ENCODE assay signal across 12 cellular contexts in genomic region chr12:12902036-12902435, GRCh38. TPM values are rescaled to one million over a fixed set of nuclear protein-coding genes. Genes with fewer than 3 reads are reported as not detected.
A peak's percentile ranks its signal among the peaks of the same experiment; 100 is the strongest.
DNase-seq lines count a peak whose midpoint lies in the region; ATAC-seq and TF ChIP-seq lines count a peak whose summit lies in the region.
"Had no signal": no experiment of that assay in that cellular context is flagged by ENCODE, and none has a peak within 500 bp of the region (broad histone marks: within the 10 kb centered on the region; RNA-seq: fewer than 3 reads in every experiment).

No MANE protein-coding gene starts in this region.

- peaks cover 80% of the 10 kb centered on the region for H3K4me1 Mint-ChIP-seq in Calu3 (ENCODE audit: low read depth, unreplicated experiment)
- H3K4me1 Mint-ChIP-seq: B cell had no signal

- TF ChIP-seq CTCF in Calu3 (IDR thresholded peaks at IDR 0.05; ENCODE audit: unreplicated experiment) (no peak), fibroblast of villous mesenchyme (IDR thresholded peaks at IDR 0.05; ENCODE audit: insufficient read depth, low read depth, low read length) (no peak), retinal pigment epithelial cell (conservative IDR thresholded peaks at IDR 0.05; ENCODE audit: low read depth, low read length) (no peak)

- no TSS peak for BruUV-seq in Calu3 (replicated peaks; lab: Mats Ljungman, UMichigan)

- peaks cover 99% of the 10 kb centered on the region for H3K36me3 Mint-ChIP-seq in Calu3 (ENCODE audit: insufficient read depth, unreplicated experiment)

- intact Hi-C loops in Calu3 (cut with micrococcal nuclease; ENCODE audit: unreplicated experiment) = no loop called here

- H3K4me3 Mint-ChIP-seq in Calu3 (ENCODE audit: low read depth, unreplicated experiment) = peak overlapping the region; percentile 95
- H3K4me3 Mint-ChIP-seq: B cell, nephron progenitor cell had no signal

- CTCF ChIA-PET in Calu3 (lab: Charles Lee) = interaction anchor here (1.3 kb wide), 1 partner anchor 67 kb away, joined by 3 read pairs; no protein-coding TSS in a partner anchor

- peak overlapping the region; percentile 76 for H3K27ac Mint-ChIP-seq in Calu3 (ENCODE audit: unreplicated experiment)
- H3K27ac Mint-ChIP-seq: B cell, nephron progenitor cell had no signal

- H3K9me3 Mint-ChIP-seq in Calu3 (ENCODE audit: low read depth, unreplicated experiment) = no peaks in the 10 kb centered on the region
- H3K9me3 Mint-ChIP-seq: nephron progenitor cell had no signal

- no peaks in the 10 kb centered on the region for H3K27me3 Mint-ChIP-seq in Calu3 (ENCODE audit: unreplicated experiment)

- no peak for ATAC-seq in GM19023 (IDR thresholded peaks at IDR 0.05; ENCODE audit: unreplicated experiment)

- H3K4me3 ChIP-seq in fibroblast of villous mesenchyme (ENCODE audit: low read depth, low read length) (peak overlapping the region; percentile 22), retinal pigment epithelial cell (ENCODE audit: low read length) (peak overlapping the region; percentile 22)

- no peak for DNase-seq in Calu3
- peak; percentile 67 for DNase-seq in SW480 (ENCODE audit: low spot score)
- peak; percentile 90 for DNase-seq in fibroblast of villous mesenchyme (ENCODE audit: low read depth)
- DNase-seq in retinal pigment epithelial cell (ENCODE audit: low read depth) = peak; percentile 70
- DNase-seq in NCI-H1105 (lab: John Stamatoyannopoulos, UW) = no peak
- no peak for DNase-seq in stimulated activated naive CD4-positive, alpha-beta T cell (lab: John Stamatoyannopoulos, UW)
- DNase-seq in NCI-H1417 (lab: John Stamatoyannopoulos, UW) = no peak
- DNase-seq: nephron progenitor cell, substantia nigra had no signal

RNA-seq across cellular contexts. Expression of gene GPRC5A, which starts 10.7 kb away (rescaled TPM):
- 742 and 748 TPM in 2 replicates for total RNA-seq in Calu3 (2022)
- 25.8 and 127 TPM in 2 replicates for total RNA-seq in fibroblast of villous mesenchyme
- total RNA-seq: B cell had no signal

RNA-seq across cellular contexts. Expression of gene GPRC5D, which starts 49.9 kb away (rescaled TPM):
- total RNA-seq in Calu3 (2022) (not detected in 2 replicates), fibroblast of villous mesenchyme (not detected in 2 replicates)
- total RNA-seq: OCI-LY7 had no signal

Comparison
In these comparisons a context has a peak if more than half of its experiments do, and no peak if none do; other contexts are left out.
1. DNase-seq: peak in SW480 (single experiment), fibroblast of villous mesenchyme (single experiment) and retinal pigment epithelial cell (single experiment); none in Calu3 (single experiment), NCI-H1105 (single experiment), stimulated activated naive CD4-positive, alpha-beta T cell (0 of 6) and NCI-H1417 (0 of 3).